Comparison of ENCODE assay signal across 8 cellular contexts in the genomic region with DNA sequence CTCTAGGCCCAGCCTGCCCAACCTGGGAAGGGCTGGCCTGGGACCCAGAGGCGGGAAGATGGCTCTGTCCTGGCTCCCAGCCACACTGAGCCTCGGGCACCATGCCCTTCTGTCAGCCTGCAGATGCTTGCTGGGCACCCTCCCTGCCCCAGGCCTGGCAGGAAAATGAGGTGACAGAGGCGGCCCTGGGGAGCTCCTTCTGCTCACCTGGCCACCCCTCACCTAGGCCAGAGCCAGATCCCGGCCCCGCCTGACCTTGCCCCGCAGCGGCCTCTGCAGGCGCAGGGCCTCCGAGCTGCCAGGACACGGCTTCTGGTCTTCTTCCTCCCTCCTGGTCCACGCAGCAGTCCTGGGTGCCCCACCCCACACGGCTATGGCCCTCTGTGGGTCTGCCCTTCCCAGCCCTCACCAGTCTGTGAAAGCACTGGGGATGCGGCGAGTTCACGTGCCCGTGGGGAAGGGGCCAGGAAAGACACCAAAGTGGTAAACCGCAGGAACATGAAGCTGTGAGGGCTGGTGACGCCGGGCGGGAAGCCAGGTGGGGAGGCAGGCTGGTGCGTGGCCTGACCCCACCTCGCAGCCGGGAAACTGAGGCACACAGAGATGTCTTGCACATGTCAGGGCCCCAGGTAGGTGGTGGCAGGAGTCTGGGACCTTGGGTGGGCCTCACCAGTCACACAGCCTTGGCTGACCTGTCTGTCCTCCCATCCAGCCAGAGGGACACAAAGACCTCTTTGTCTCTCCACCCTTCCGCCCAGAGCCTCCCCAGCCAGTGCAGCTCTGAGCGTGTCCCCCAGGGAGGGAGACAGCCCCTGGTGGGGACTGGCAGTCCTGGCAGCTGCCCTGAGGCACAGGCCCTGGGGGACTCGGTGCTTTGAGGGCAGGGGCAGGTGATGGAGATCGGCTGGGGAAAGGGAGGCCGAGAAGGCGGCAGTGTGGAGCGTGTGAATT. TPM values are rescaled to one million over a fixed set of nuclear protein-coding genes. Genes with fewer than 3 reads are reported as not detected.
DNase-seq lines count a peak whose midpoint lies in the region; ATAC-seq and TF ChIP-seq lines count a peak whose summit lies in the region.

No MANE protein-coding gene starts in this region.

- H3K4me1 ChIP-seq in uterus = peaks cover 8 to 15% of the 10 kb centered on the region in 2 donors

- no peaks in the 10 kb centered on the region for H3K27me3 ChIP-seq in uterus

- no peak for ATAC-seq in Right ventricle myocardium inferior
- no peak for ATAC-seq in GM18868 (IDR thresholded peaks at IDR 0.05; ENCODE audit: unreplicated experiment)
- ATAC-seq in GM19395 (IDR thresholded peaks at IDR 0.05; ENCODE audit: unreplicated experiment) = no peak

- TF ChIP-seq POLR2A in uterus (IDR thresholded peaks at IDR 0.05) = no peak

- H3K27ac ChIP-seq in uterus = peak overlapping the region; percentile 71 to 86

- DNase-seq in activated CD8-positive, alpha-beta memory T cell treated with anti-CD3 and anti-CD28 coated beads, Interleukin-2, amount 50 U/mL, for 4 hours = peak; percentile 15
- DNase-seq in activated CD8-positive, alpha-beta memory T cell treated with anti-CD3 and anti-CD28 coated beads for 24 hours = no peak
- DNase-seq in Right ventricle myocardium inferior (ENCODE audit: missing footprints) (peak; percentile 79), occipital lobe (lab: John Stamatoyannopoulos, UW) (peak; percentile 64), uterus (peak; percentile 24 to 30)
- DNase-seq in activated naive CD4-positive, alpha-beta T cell treated with anti-CD3 and anti-CD28 coated beads, Interleukin-2, amount 50 U/mL, for 16 hours = no peak

- intact Hi-C loops in Right ventricle myocardium inferior (cut with DNase I) (no loop called here), uterus (cut with DNase I; ENCODE audit: low total_unique reads) (loop anchor here (5.0 kb wide), 1 partner anchor 47 kb away; no protein-coding TSS in a partner anchor)

- no peaks in the 10 kb centered on the region for H3K36me3 ChIP-seq in uterus

- H3K9me3 ChIP-seq in uterus = no peaks in the 10 kb centered on the region

- no peak for TF ChIP-seq CTCF in uterus (IDR thresholded peaks at IDR 0.05)

- no peak overlapping the region for H3K4me3 ChIP-seq in uterus

RNA-seq across cellular contexts. Expression of a gene that starts 12.8 kb away (rescaled TPM):
- total RNA-seq in Right ventricle myocardium inferior = 16.1 TPM
- total RNA-seq in occipital lobe = 46.6 TPM
- 10 to 100 TPM; 13.8 to 43.6 (median 33.1) TPM for total RNA-seq in uterus

RNA-seq across cellular contexts. Expression of a gene that starts 13.1 kb away (rescaled TPM):
- total RNA-seq in Right ventricle myocardium inferior (49.3 TPM), occipital lobe (27.5 TPM), uterus (10 to 100 TPM in 3 of 4 donors, not detected in 1; 26.9 to 51.5 (median 31.6) TPM)

RNA-seq across cellular contexts. Expression of a gene that starts 20.6 kb away (rescaled TPM):
- total RNA-seq in Right ventricle myocardium inferior = 5.6 TPM
- 5.9 TPM for total RNA-seq in occipital lobe
- total RNA-seq in uterus = 10 to 100 TPM in 2 of 4 donors, 1 to 10 TPM in 2; 3.6 to 26.5 (median 8.7) TPM

RNA-seq across cellular contexts. Expression of a gene that starts 27.0 kb away (rescaled TPM):
- total RNA-seq in Right ventricle myocardium inferior (577 TPM), occipital lobe (278 TPM), uterus (100 to 1,000 TPM in 3 of 4 donors, 10 to 100 TPM in 1; 96.2 to 291 (median 218) TPM)

Comparison
In these comparisons a context has a peak if more than half of its experiments do, and no peak if none do; other contexts are left out.
1. DNase-seq: peak in activated CD8-positive, alpha-beta memory T cell treated with anti-CD3 and anti-CD28 coated beads, Interleukin-2, amount 50 U/mL, for 4 hours (single experiment), Right ventricle myocardium inferior (single experiment), occipital lobe (single experiment) and uterus (2 of 2); none in activated CD8-positive, alpha-beta memory T cell treated with anti-CD3 and anti-CD28 coated beads for 24 hours (single experiment) and activated naive CD4-positive, alpha-beta T cell treated with anti-CD3 and anti-CD28 coated beads, Interleukin-2, amount 50 U/mL, for 16 hours (single experiment).